Comparison of ENCODE assay signal across 17 cellular contexts in genomic region chr3:143427626-143428025, GRCh38.
"Had no signal": no experiment of that assay in that cellular context is flagged by ENCODE, and none has a peak within 500 bp of the region (broad histone marks: within the 10 kb centered on the region; RNA-seq: fewer than 3 reads in every experiment).

No MANE protein-coding gene starts in this region.

- H3K27me3 Mint-ChIP-seq: activated naive CD8-positive, alpha-beta T cell; effector memory CD8-positive, alpha-beta T cell; natural killer cell treated with Interleukin-12 subunit alpha and Interleukin-12 subunit beta and Interleukin-15 and Interleukin-18, amount 100 ng/mL, for 72 hours; stimulated activated naive B cell treated with anti-CD40 and anti-IgM and Interleukin-4, amounts not matched to agents 10 μg/mL and 1 μg/mL and 100 μg/mL, for 72 hours had no signal

- H3K27ac ChIP-seq: esophagus squamous epithelium, lower lobe of right lung, sigmoid colon, spleen, thoracic aorta, upper lobe of left lung, VCaP had no signal

- H3K4me3 Mint-ChIP-seq: activated naive CD8-positive, alpha-beta T cell; effector memory CD8-positive, alpha-beta T cell; natural killer cell treated with Interleukin-12 subunit alpha and Interleukin-12 subunit beta and Interleukin-15 and Interleukin-18, amount 100 ng/mL, for 72 hours; stimulated activated naive B cell treated with anti-CD40 and anti-IgM and Interleukin-4, amounts not matched to agents 10 μg/mL and 1 μg/mL and 100 μg/mL, for 72 hours had no signal

- H3K36me3 Mint-ChIP-seq: natural killer cell treated with Interleukin-12 subunit alpha and Interleukin-12 subunit beta and Interleukin-15 and Interleukin-18, amount 100 ng/mL, for 72 hours had no signal

- ATAC-seq: effector memory CD8-positive, alpha-beta T cell; lower lobe of right lung; natural killer cell treated with Interleukin-12 subunit alpha and Interleukin-12 subunit beta and Interleukin-15 and Interleukin-18, amount 100 ng/mL, for 72 hours had no signal

- H3K36me3 ChIP-seq: esophagus squamous epithelium, lower lobe of right lung, sigmoid colon, spleen, thoracic aorta, upper lobe of left lung had no signal

- H3K27me3 ChIP-seq: esophagus squamous epithelium, sigmoid colon, spleen, upper lobe of left lung had no signal

- DNase-seq: activated CD4-positive, alpha-beta T cell treated with anti-CD3 and anti-CD28 coated beads, Interleukin-2, amount 50 U/mL, for 4 hours; activated CD4-positive, CD25-positive, alpha-beta regulatory T cell treated with anti-CD3 and anti-CD28 coated beads, Interleukin-2, amount 50 U/mL, for 72 hours; activated gamma-delta T cell treated with Interleukin-2 at 50 U/mL for 16 hours; amniotic stem cell; effector memory CD8-positive, alpha-beta T cell; esophagus squamous epithelium; lower lobe of right lung; sigmoid colon; spleen; stimulated activated naive B cell treated with anti-CD40 and anti-IgM and Interleukin-4, amounts not matched to agents 10 μg/mL and 1 μg/mL and 100 μg/mL, for 72 hours; T1000; upper lobe of left lung had no signal

- H3K27ac Mint-ChIP-seq: activated naive CD8-positive, alpha-beta T cell; effector memory CD8-positive, alpha-beta T cell; natural killer cell treated with Interleukin-12 subunit alpha and Interleukin-12 subunit beta and Interleukin-15 and Interleukin-18, amount 100 ng/mL, for 72 hours; stimulated activated naive B cell treated with anti-CD40 and anti-IgM and Interleukin-4, amounts not matched to agents 10 μg/mL and 1 μg/mL and 100 μg/mL, for 72 hours had no signal

- H3K9me3 ChIP-seq: esophagus squamous epithelium, lower lobe of right lung, sigmoid colon, spleen, thoracic aorta, upper lobe of left lung had no signal

- H3K9me3 Mint-ChIP-seq: effector memory CD8-positive, alpha-beta T cell; natural killer cell treated with Interleukin-12 subunit alpha and Interleukin-12 subunit beta and Interleukin-15 and Interleukin-18, amount 100 ng/mL, for 72 hours had no signal

- H3K4me3 ChIP-seq: esophagus squamous epithelium, lower lobe of right lung, sigmoid colon, spleen, thoracic aorta, upper lobe of left lung had no signal

- FAIRE-seq: islet of Langerhans had no signal

- H3K4me1 ChIP-seq: esophagus squamous epithelium, lower lobe of right lung, sigmoid colon had no signal
